37 cellular contexts compared by ENCODE assay signal in the genomic region with DNA sequence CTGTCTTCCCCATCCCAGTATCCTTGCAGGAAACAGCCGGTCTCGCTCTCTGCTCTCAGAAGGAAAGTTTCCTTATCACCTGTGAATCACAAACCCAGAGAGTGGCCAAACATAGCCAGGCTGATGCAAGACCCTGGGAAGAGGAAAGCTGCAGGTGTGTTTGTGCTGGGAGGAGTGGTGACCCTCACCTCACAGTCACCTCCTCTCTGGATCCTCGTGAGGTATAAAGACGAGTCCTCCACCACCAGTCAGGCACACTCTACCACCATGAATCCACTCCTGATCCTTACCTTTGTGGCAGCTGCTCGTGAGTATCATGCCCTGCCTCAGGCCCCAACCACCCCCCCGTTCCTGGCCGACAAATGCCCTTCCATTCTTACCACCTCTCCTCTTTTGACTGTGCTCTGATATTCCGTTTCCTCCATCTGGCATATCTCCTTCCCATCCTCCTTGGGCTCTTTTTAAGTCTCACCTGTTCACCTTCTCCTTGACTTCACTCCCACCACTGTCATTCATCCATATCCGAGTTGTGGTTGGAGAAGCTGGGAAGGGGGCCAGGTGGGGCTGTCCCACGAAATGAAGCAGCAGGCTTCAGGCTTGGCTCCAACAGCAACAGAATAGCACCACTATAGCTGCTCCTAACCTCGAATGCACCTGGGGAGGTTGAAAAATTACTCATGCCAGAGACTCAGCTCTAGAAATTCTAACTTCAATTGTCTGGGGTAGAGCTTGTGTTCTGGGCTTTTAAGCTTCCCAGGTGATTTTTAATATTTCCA. TPM values are rescaled to one million over a fixed set of nuclear protein-coding genes. Genes with fewer than 3 reads are reported as not detected.
DNase-seq lines count a peak whose midpoint lies in the region; ATAC-seq and TF ChIP-seq lines count a peak whose summit lies in the region.
"Had no signal": no experiment of that assay in that cellular context is flagged by ENCODE, and none has a peak within 500 bp of the region (broad histone marks: within the 10 kb centered on the region; RNA-seq: fewer than 3 reads in every experiment).

PRSS1 (plus strand) TSS at position 255 of the 776 bp plus-strand sequence; CDS start at position 268, 13 bp downstream.

- H3K4me1 Mint-ChIP-seq in Calu3 (ENCODE audit: low read depth, unreplicated experiment), result peaks cover 23% of the 10 kb centered on the region
- H3K4me1 Mint-ChIP-seq: activated CD8-positive, alpha-beta memory T cell treated with anti-CD3 and anti-CD28 coated beads, Interleukin-2, amount 10 ng/mL, durations not matched to agents 7 days and 5 days; activated naive CD8-positive, alpha-beta T cell treated with anti-CD3 and anti-CD28 coated beads, Interleukin-2, amount 10 ng/mL, durations not matched to agents 7 days and 5 days had no signal

- H3K36me3 Mint-ChIP-seq in Calu3 (ENCODE audit: insufficient read depth, unreplicated experiment), result no peaks in the 10 kb centered on the region
- H3K36me3 Mint-ChIP-seq: activated CD8-positive, alpha-beta memory T cell treated with anti-CD3 and anti-CD28 coated beads, Interleukin-2, amount 10 ng/mL, durations not matched to agents 7 days and 5 days; activated naive CD8-positive, alpha-beta T cell treated with anti-CD3 and anti-CD28 coated beads, Interleukin-2, amount 10 ng/mL, durations not matched to agents 7 days and 5 days had no signal

- BruUV-seq in Calu3 (replicated peaks; lab: Mats Ljungman, UMichigan), result TSS peak; percentile 77

- CTCF ChIA-PET in Calu3 (lab: Charles Lee), result interaction anchor here (0.8 to 2.1 kb wide), 4 partner anchors 10 to 33 kb away, joined by 3 to 5 read pairs (median 4); no protein-coding TSS in a partner anchor

- no peak for ATAC-seq in HG03457 (IDR thresholded peaks at IDR 0.05; ENCODE audit: unreplicated experiment)
- no peak for ATAC-seq in activated CD4-positive, CD25-positive, alpha-beta regulatory T cell treated with anti-CD3 and anti-CD28 coated beads, Interleukin-2, amount 50 U/mL, for 24 hours
- ATAC-seq: A549; activated CD8-positive, alpha-beta memory T cell treated with anti-CD3 and anti-CD28 coated beads, Interleukin-2, amount 10 ng/mL, durations not matched to agents 7 days and 5 days; activated T-cell treated with anti-CD3 and anti-CD28 coated beads, Interleukin-2, amount 50 U/mL, for 4 hours; esophagus mucosa; GM12878; lower lobe of right lung had no signal

- peak within 1 kb of the TSS; percentile 70 for H3K27ac Mint-ChIP-seq in Calu3 (ENCODE audit: unreplicated experiment)
- H3K27ac Mint-ChIP-seq: activated CD8-positive, alpha-beta memory T cell treated with anti-CD3 and anti-CD28 coated beads, Interleukin-2, amount 10 ng/mL, durations not matched to agents 7 days and 5 days; activated naive CD8-positive, alpha-beta T cell treated with anti-CD3 and anti-CD28 coated beads, Interleukin-2, amount 10 ng/mL, durations not matched to agents 7 days and 5 days; CD4-positive, alpha-beta T cell; dendritic cell treated with granulocyte-macrophage colony-stimulating factor and Interleukin-4, amounts not matched to agents 40 ng/mL and 50 ng/mL, for 4 days had no signal

- no peak for TF ChIP-seq CTCF in Calu3 (IDR thresholded peaks at IDR 0.05; ENCODE audit: unreplicated experiment)

- H3K9me3 Mint-ChIP-seq in Calu3 (ENCODE audit: low read depth, unreplicated experiment), result no peaks in the 10 kb centered on the region
- H3K9me3 Mint-ChIP-seq: activated naive CD8-positive, alpha-beta T cell treated with anti-CD3 and anti-CD28 coated beads, Interleukin-2, amount 10 ng/mL, durations not matched to agents 7 days and 5 days; activated T-cell treated with anti-CD3 and anti-CD28 coated beads, Interleukin-2, amount 50 U/mL, for 4 hours; CD4-positive, alpha-beta T cell; dendritic cell treated with granulocyte-macrophage colony-stimulating factor and Interleukin-4, amounts not matched to agents 40 ng/mL and 50 ng/mL, for 4 days had no signal

- H3K4me3 Mint-ChIP-seq in Calu3 (ENCODE audit: low read depth, unreplicated experiment), result peak within 1 kb of the TSS; percentile 13
- H3K4me3 Mint-ChIP-seq: activated CD8-positive, alpha-beta memory T cell treated with anti-CD3 and anti-CD28 coated beads, Interleukin-2, amount 10 ng/mL, durations not matched to agents 7 days and 5 days; activated naive CD8-positive, alpha-beta T cell treated with anti-CD3 and anti-CD28 coated beads, Interleukin-2, amount 10 ng/mL, durations not matched to agents 7 days and 5 days; activated T-cell treated with anti-CD3 and anti-CD28 coated beads, Interleukin-2, amount 50 U/mL, for 4 hours; CD4-positive, alpha-beta T cell; dendritic cell treated with granulocyte-macrophage colony-stimulating factor and Interleukin-4, amounts not matched to agents 40 ng/mL and 50 ng/mL, for 4 days had no signal

- intact Hi-C loops in Calu3 (cut with micrococcal nuclease; ENCODE audit: unreplicated experiment), result no loop called here

- DNase-seq in Calu3 (peak; percentile 41), NCI-H187 treated with DMSO at 0.1 percent for 48 hours (lab: John Stamatoyannopoulos, UW) (peak; percentile 48), cerebellar cortex (ENCODE audit: low spot score) (peak; percentile 58), mucosa of gallbladder (ENCODE audit: low spot score) (no peak), iPS-NIHi11 (ENCODE audit: low spot score) (no peak)
- no peak for DNase-seq in activated CD4-positive, alpha-beta T cell treated with anti-CD3 and anti-CD28 coated beads, Interleukin-2, amount 50 U/mL, for 4 hours
- DNase-seq: activated CD4-positive, alpha-beta T cell treated with anti-CD3 and anti-CD28 coated beads, Interleukin-2, amount 50 U/mL, for 1 hour; activated CD8-positive, alpha-beta memory T cell treated with anti-CD3 and anti-CD28 coated beads, Interleukin-2, amount 10 ng/mL, durations not matched to agents 7 days and 5 days; activated gamma-delta T cell; activated naive CD8-positive, alpha-beta T cell treated with anti-CD3 and anti-CD28 coated beads, Interleukin-2, amount 10 ng/mL, durations not matched to agents 7 days and 5 days; activated T-cell treated with anti-CD3 and anti-CD28 coated beads, Interleukin-2, amount 50 U/mL, for 4 hours; CD4-positive, alpha-beta T cell; central memory CD4-positive, alpha-beta T cell; DMS 273 treated with DMSO at 0.1 percent for 48 hours; foreskin fibroblast; head of caudate nucleus; KG1; kidney; lower lobe of right lung; MG63; NCI-H1105; NCI-H2029; NCI-H446; NCI-H748 treated with DMSO at 0.1 percent for 48 hours; ovary; retina; stimulated activated naive CD4-positive, alpha-beta T cell had no signal

- H3K27me3 Mint-ChIP-seq in Calu3 (ENCODE audit: unreplicated experiment), result peaks cover 63% of the 10 kb centered on the region
- H3K27me3 Mint-ChIP-seq: activated CD8-positive, alpha-beta memory T cell treated with anti-CD3 and anti-CD28 coated beads, Interleukin-2, amount 10 ng/mL, durations not matched to agents 7 days and 5 days; CD4-positive, alpha-beta T cell had no signal

RNA-seq across cellular contexts. Expression of gene PRSS1, which starts in this region (rescaled TPM):
- total RNA-seq in Calu3 (2022) (12.4 and 16.8 TPM in 2 replicates), mucosa of gallbladder (30.7 TPM)
- total RNA-seq: activated CD8-positive, alpha-beta memory T cell treated with anti-CD3 and anti-CD28 coated beads, Interleukin-2, amount 10 ng/mL, durations not matched to agents 7 days and 5 days; activated naive CD8-positive, alpha-beta T cell treated with anti-CD3 and anti-CD28 coated beads, Interleukin-2, amount 10 ng/mL, durations not matched to agents 7 days and 5 days; CD4-positive, alpha-beta T cell; esophagus mucosa; kidney; lower lobe of right lung; RPMI7951; SJSA1; skeletal muscle tissue; vagina had no signal

Comparison
In these comparisons a context has a peak if more than half of its experiments do, and no peak if none do; other contexts are left out.
1. DNase-seq: peak in Calu3 (single experiment), NCI-H187 treated with DMSO at 0.1 percent for 48 hours (single experiment) and cerebellar cortex (single experiment); none in mucosa of gallbladder (single experiment), iPS-NIHi11 (single experiment) and activated CD4-positive, alpha-beta T cell treated with anti-CD3 and anti-CD28 coated beads, Interleukin-2, amount 50 U/mL, for 4 hours (0 of 2).